Comparison of ENCODE assay signal across 1 cellular context in genomic region chr5:57779383-57780223, GRCh38.
A peak's percentile ranks its signal among the peaks of the same experiment; 100 is the strongest.
TF ChIP-seq lines count a peak whose summit lies in the region.

No MANE protein-coding gene starts in this region.

TF ChIP-seq in IMR-90, 13 proteins besides CTCF, POLR2A, EP300 and RAD21 (continued from another document):
- no peak for TF ChIP-seq FOS (IDR thresholded peaks at IDR 0.05; ENCODE audit: low read depth, low read length)
- no peak for TF ChIP-seq CEBPB (IDR thresholded peaks at IDR 0.05; ENCODE audit: low read depth, low read length)
- no peak for TF ChIP-seq MAFK (IDR thresholded peaks at IDR 0.05; ENCODE audit: low read depth, low read length)
- TF ChIP-seq SMC3 (IDR thresholded peaks at IDR 0.05; ENCODE audit: low read depth, low read length), result peak; percentile 95
